Comparison of ENCODE assay signal across 8 cellular contexts in the genomic region with DNA sequence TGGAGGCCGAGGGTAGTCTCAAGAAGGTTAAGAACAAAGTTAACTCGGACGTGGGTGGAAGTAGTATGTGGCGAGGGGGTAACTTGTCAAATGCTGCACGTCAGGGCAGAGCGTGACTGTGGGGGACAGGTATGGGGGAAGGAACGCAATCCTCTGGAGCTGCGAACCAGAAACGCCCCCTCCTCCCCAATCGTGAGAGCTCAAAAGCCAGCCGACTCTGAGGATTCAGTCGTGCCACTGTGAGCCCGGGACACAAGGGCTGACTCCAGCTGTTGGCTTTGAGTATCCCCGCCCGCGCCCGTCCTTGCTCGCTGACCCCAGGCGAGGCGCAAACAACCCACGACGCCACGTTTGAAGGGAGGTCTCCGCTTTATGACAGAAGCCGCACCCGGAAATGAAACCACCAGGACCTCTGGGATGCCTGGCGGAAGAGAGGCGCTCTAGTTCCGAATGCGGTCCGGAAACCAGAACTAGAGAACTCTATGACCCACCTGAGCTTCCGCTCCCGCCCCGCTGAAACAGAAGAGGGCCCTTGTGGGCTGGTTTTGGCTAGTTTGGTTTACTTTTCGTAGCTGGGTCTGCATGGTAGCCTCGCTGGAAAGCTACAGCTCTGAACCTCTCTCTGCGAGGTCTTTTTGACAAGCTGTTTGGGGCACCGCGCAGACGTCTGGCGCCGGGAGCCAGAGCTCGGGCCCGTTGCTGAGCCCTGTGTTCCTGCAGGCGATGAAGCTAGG. TPM values are rescaled to one million over a fixed set of nuclear protein-coding genes. Genes with fewer than 3 reads are reported as not detected.
DNase-seq lines count a peak whose midpoint lies in the region; ATAC-seq and TF ChIP-seq lines count a peak whose summit lies in the region.

A gene (minus strand): TSS at position 377 of the 734 bp plus-strand sequence. CDS start 550 bp downstream, outside the sequence.

- peak within 1 kb of the TSS; percentile 93 for H3K4me3 Mint-ChIP-seq in CD8-positive, alpha-beta T cell
- peak within 1 kb of the TSS; percentile 98 for H3K4me3 Mint-ChIP-seq in endothelial cell (ENCODE audit: unreplicated experiment)
- peak within 1 kb of the TSS; percentile 85 for H3K4me3 Mint-ChIP-seq in mesothelial cell of epicardium

- peak within 1 kb of the TSS; percentile 88 for H3K27ac ChIP-seq in CD8-positive, alpha-beta T cell (ENCODE audit: low read depth, low read length)
- peak within 1 kb of the TSS; percentile 93 for H3K27ac ChIP-seq in HUES48 (ENCODE audit: low read depth, low read length)

- ATAC-seq in CD8-positive, alpha-beta T cell: peak; percentile 93
- peak; percentile 68 for ATAC-seq in GM21367 (IDR thresholded peaks at IDR 0.05; ENCODE audit: unreplicated experiment)

- H3K9me3 Mint-ChIP-seq in CD8-positive, alpha-beta T cell: no peaks in the 10 kb centered on the region
- H3K9me3 Mint-ChIP-seq in endothelial cell (ENCODE audit: unreplicated experiment): no peaks in the 10 kb centered on the region
- H3K9me3 Mint-ChIP-seq in mesothelial cell of epicardium: no peaks in the 10 kb centered on the region

- peaks cover 7% of the 10 kb centered on the region for H3K36me3 ChIP-seq in CD8-positive, alpha-beta T cell (ENCODE audit: insufficient read depth, low read length)
- peaks cover 24% of the 10 kb centered on the region for H3K36me3 ChIP-seq in HUES48 (ENCODE audit: control insufficient read depth, insufficient read depth, low read length)
- H3K36me3 ChIP-seq in NT2/D1 (ENCODE audit: insufficient read depth, insufficient read length, low read length): peaks cover 15% of the 10 kb centered on the region

- H3K4me3 ChIP-seq in CD8-positive, alpha-beta T cell (ENCODE audit: low read depth, low read length): peak within 1 kb of the TSS; percentile 69
- peak within 1 kb of the TSS; percentile 98 for H3K4me3 ChIP-seq in HUES48 (ENCODE audit: low read depth, low read length)
- H3K4me3 ChIP-seq in NT2/D1 (ENCODE audit: insufficient read length, low read depth): peak within 1 kb of the TSS; percentile 92

- POLR2A ChIA-PET in CD8-positive, alpha-beta T cell (lab: Charles Lee): interaction anchor here (0.6 to 3.6 kb wide), 26 partner anchors 10 to 441 kb away, joined by 3 to 74 read pairs (median 4); a partner anchor contains a TSS

- peaks cover 18% of the 10 kb centered on the region for H3K4me1 ChIP-seq in CD8-positive, alpha-beta T cell (ENCODE audit: insufficient read depth, low read length)
- peaks cover 3% of the 10 kb centered on the region; the same call in 1 of the 2 replicates for H3K4me1 ChIP-seq in HUES48 (ENCODE audit: control insufficient read depth, insufficient read depth, low read length)
- no peaks in the 10 kb centered on the region for H3K4me1 ChIP-seq in NT2/D1 (ENCODE audit: insufficient read depth, insufficient read length)

- H3K9ac ChIP-seq in HUES48 (ENCODE audit: low read depth, low read length) (peak within 1 kb of the TSS; percentile 96), NT2/D1 (ENCODE audit: insufficient read length, low read depth) (peak within 1 kb of the TSS; percentile 88)

- DNase-seq in CD8-positive, alpha-beta T cell: peak; percentile 70 to 94 (median 85)
- DNase-seq in NT2/D1 (ENCODE audit: low read depth, low spot score) (peak; percentile 39), endothelial cell (ENCODE audit: low spot score) (peak; percentile 60), mesothelial cell of epicardium (ENCODE audit: low spot score in 2 of 2, unreplicated experiment in 2 of 2) (peak; percentile 37 to 69)
- peak; percentile 81 for DNase-seq in activated CD8-positive, alpha-beta memory T cell treated with anti-CD3 and anti-CD28 coated beads, Interleukin-2, amount 50 U/mL, for 24 hours (ENCODE audit: extremely low read depth)
- DNase-seq in stimulated activated CD8-positive, alpha-beta memory T cell treated with anti-CD3 and anti-CD28 coated beads, Interleukin-15, amount 100 ng/mL, for 4 hours (ENCODE audit: low read depth in 2 of 2): peak; percentile 71 to 80

- TF ChIP-seq CTCF in CD8-positive, alpha-beta T cell (IDR thresholded peaks at IDR 0.05): no peak
- TF ChIP-seq CTCF in endothelial cell (IDR thresholded peaks at IDR 0.05; ENCODE audit: unreplicated experiment): no peak
- no peak for TF ChIP-seq CTCF in mesothelial cell of epicardium (IDR thresholded peaks at IDR 0.05; ENCODE audit: unreplicated experiment)

- H3K27me3 ChIP-seq in CD8-positive, alpha-beta T cell (ENCODE audit: insufficient read depth, low read length): no peaks in the 10 kb centered on the region
- H3K27me3 ChIP-seq in HUES48 (ENCODE audit: control insufficient read depth, insufficient read depth, low read length) (no peaks in the 10 kb centered on the region), NT2/D1 (ENCODE audit: insufficient read depth, insufficient read length) (no peaks in the 10 kb centered on the region)

- peaks cover 27% of the 10 kb centered on the region for H3K36me3 Mint-ChIP-seq in CD8-positive, alpha-beta T cell
- H3K36me3 Mint-ChIP-seq in endothelial cell (ENCODE audit: low read depth, unreplicated experiment): peaks cover 5% of the 10 kb centered on the region
- H3K36me3 Mint-ChIP-seq in mesothelial cell of epicardium: no peaks in the 10 kb centered on the region

- peaks cover 29% of the 10 kb centered on the region for H3K4me1 Mint-ChIP-seq in CD8-positive, alpha-beta T cell (ENCODE audit: low read depth)
- H3K4me1 Mint-ChIP-seq in endothelial cell (ENCODE audit: unreplicated experiment) (peaks cover 22% of the 10 kb centered on the region), mesothelial cell of epicardium (peaks cover 23% of the 10 kb centered on the region)

- no peaks in the 10 kb centered on the region for H3K9me3 ChIP-seq in CD8-positive, alpha-beta T cell (ENCODE audit: low read length)
- H3K9me3 ChIP-seq in HUES48 (ENCODE audit: control insufficient read depth, insufficient read depth, low read length) (no peaks in the 10 kb centered on the region), NT2/D1 (ENCODE audit: insufficient read depth, low read length) (no peaks in the 10 kb centered on the region)

- peak within 1 kb of the TSS; percentile 98 for H3K27ac Mint-ChIP-seq in CD8-positive, alpha-beta T cell
- H3K27ac Mint-ChIP-seq in endothelial cell (ENCODE audit: unreplicated experiment): peak within 1 kb of the TSS; percentile 95
- H3K27ac Mint-ChIP-seq in mesothelial cell of epicardium: peak within 1 kb of the TSS; percentile 92

- intact Hi-C loops in CD8-positive, alpha-beta T cell (cut with DNase I, micrococcal nuclease): loop anchor here (1.0 to 5.0 kb wide), 3 partner anchors 9 to 596 kb away; a partner anchor contains a TSS

- no peaks in the 10 kb centered on the region for H3K27me3 Mint-ChIP-seq in CD8-positive, alpha-beta T cell (ENCODE audit: low read depth)
- H3K27me3 Mint-ChIP-seq in endothelial cell (ENCODE audit: unreplicated experiment) (peaks cover 3% of the 10 kb centered on the region), mesothelial cell of epicardium (ENCODE audit: low read depth) (peaks cover 7% of the 10 kb centered on the region)

- CTCF ChIA-PET in CD8-positive, alpha-beta T cell (lab: Charles Lee): interaction anchor here (0.7 to 2.7 kb wide), 12 partner anchors 9 to 408 kb away, joined by 3 to 12 read pairs (median 4); a partner anchor contains a TSS

RNA-seq across cellular contexts. Expression of the gene that starts here (rescaled TPM):
- 1 to 10 TPM; 2.7 to 3.2 TPM for total RNA-seq in CD8-positive, alpha-beta T cell
- total RNA-seq in endothelial cell (ENCODE audit: unreplicated experiment) (4.4 TPM), mesothelial cell of epicardium (5.0 to 7.5 TPM (median 5.1 TPM) in 3 replicates)

Comparison
In these comparisons a context has a peak if more than half of its experiments do, and no peak if none do; other contexts are left out.
1. Peak in every context shown above with its lines: DNase-seq, ATAC-seq, H3K4me3 ChIP-seq and H3K27ac ChIP-seq.